In the genomic region with DNA sequence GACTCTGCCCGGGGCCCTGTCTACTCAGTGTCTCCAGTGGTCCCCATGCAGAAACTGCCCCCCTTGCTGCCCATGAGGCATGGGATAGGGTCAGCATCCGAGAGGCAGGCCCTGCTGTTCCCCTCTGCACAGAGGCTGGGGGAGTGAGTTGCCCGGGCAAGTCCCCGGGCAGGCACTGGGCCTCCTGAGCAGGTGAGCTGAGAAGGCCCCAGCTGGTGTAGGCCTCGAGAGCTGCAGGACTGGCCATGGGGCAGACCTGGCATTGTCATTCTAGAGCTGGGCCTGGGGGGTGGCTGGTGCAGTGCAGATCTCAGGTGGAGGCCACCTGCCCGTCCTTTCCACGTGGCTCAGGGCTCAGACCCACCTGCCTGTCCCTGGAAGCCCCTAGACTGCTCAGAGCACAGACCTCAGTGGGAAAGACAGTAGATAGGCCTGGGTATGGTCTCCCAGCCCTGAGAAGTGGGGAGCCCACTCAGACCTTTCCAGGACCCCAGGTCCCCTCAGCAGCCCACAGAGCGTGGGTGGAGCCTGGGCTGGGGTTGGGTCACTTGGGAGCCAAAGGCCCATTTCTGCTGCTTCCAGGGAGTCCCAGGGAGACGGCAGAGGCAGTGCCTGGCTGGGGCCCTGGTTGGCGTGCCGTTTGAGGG, we compare ENCODE assay signal across 15 cellular contexts. TPM values are rescaled to one million over a fixed set of nuclear protein-coding genes. Genes with fewer than 3 reads are reported as not detected.
A peak's percentile ranks its signal among the peaks of the same experiment; 100 is the strongest.
DNase-seq lines count a peak whose midpoint lies in the region; ATAC-seq, FAIRE-seq and TF ChIP-seq lines count a peak whose summit lies in the region.
"Had no signal": no experiment of that assay in that cellular context is flagged by ENCODE, and none has a peak within 500 bp of the region (broad histone marks: within the 10 kb centered on the region; RNA-seq: fewer than 3 reads in every experiment).

No MANE protein-coding gene starts in this region.

- TF ChIP-seq CTCF in A549 (IDR thresholded peaks at IDR 0.05) (no peak), HFFc6 (IDR thresholded peaks at IDR 0.05) (no peak), chondrocyte (IDR thresholded peaks at IDR 0.05) (no peak), osteocyte (IDR thresholded peaks at IDR 0.05) (no peak)

- H3K4me1 ChIP-seq in A549: peaks cover 45% of the 10 kb centered on the region

- DNase-seq in A549 (ENCODE audit: low read depth in 1 of 2, low spot score in 1 of 2): no peak
- DNase-seq in HFFc6: no peak
- no peak for DNase-seq in chondrocyte (ENCODE audit: low spot score)
- DNase-seq in osteocyte (ENCODE audit: extremely low spot score, unreplicated experiment): no peak
- no peak for DNase-seq in activated T-cell treated with anti-CD3 and anti-CD28 coated beads, Interleukin-2, amount 50 U/mL, for 72 hours
- DNase-seq in NCI-H526 treated with DMSO at 0.1 percent for 48 hours (lab: John Stamatoyannopoulos, UW): no peak
- DNase-seq in NOMO-1 treated with dmso at 0.1 percent for 144 hours (lab: John Stamatoyannopoulos, UW; ENCODE audit: unreplicated experiment): no peak
- DNase-seq: activated CD4-positive, CD25-positive, alpha-beta regulatory T cell; CD4-positive, CD25-positive, alpha-beta regulatory T cell; cortex of kidney; KG1; NCI-H2107; stimulated activated CD4-positive, alpha-beta T cell treated with anti-CD3 and anti-CD28 coated beads, Interleukin-12 subunit alpha, Interleukin-12 subunit beta, amount 100 ng/mL, for 4 hours had no signal

- H3K4me3 Mint-ChIP-seq in HFFc6: no peak overlapping the region; the same call in 1 of the 2 replicates
- H3K4me3 Mint-ChIP-seq in chondrocyte (ENCODE audit: unreplicated experiment): no peak overlapping the region
- no peak overlapping the region for H3K4me3 Mint-ChIP-seq in osteocyte (ENCODE audit: unreplicated experiment)
- H3K4me3 Mint-ChIP-seq in activated T-cell treated with anti-CD3 and anti-CD28 coated beads, Interleukin-2, amount 50 U/mL, for 72 hours: peak overlapping the region in 1 of 2 donors; percentile 76
- H3K4me3 Mint-ChIP-seq: activated T-helper 1 cell treated with anti-CD3 and anti-CD28 coated beads, Interleukin-12 subunit alpha, Interleukin-12 subunit beta, Interleukin-2, Interleukin-4 antibody, amounts not matched to agents 30 ng/mL and 10 ng/mL and 1 ng/mL, durations not matched to agents 14 hours and 24 hours and 36 hours had no signal

- H3K27ac ChIP-seq in A549: peak overlapping the region; percentile 80 to 98

- no peaks in the 10 kb centered on the region for H3K9me3 Mint-ChIP-seq in HFFc6
- H3K9me3 Mint-ChIP-seq in chondrocyte (ENCODE audit: low read depth): no peaks in the 10 kb centered on the region
- H3K9me3 Mint-ChIP-seq in osteocyte (ENCODE audit: unreplicated experiment): no peaks in the 10 kb centered on the region
- H3K9me3 Mint-ChIP-seq in activated T-cell treated with anti-CD3 and anti-CD28 coated beads, Interleukin-2, amount 50 U/mL, for 72 hours: no peaks in the 10 kb centered on the region
- H3K9me3 Mint-ChIP-seq: activated T-helper 1 cell treated with anti-CD3 and anti-CD28 coated beads, Interleukin-12 subunit alpha, Interleukin-12 subunit beta, Interleukin-2, Interleukin-4 antibody, amounts not matched to agents 30 ng/mL and 10 ng/mL and 1 ng/mL, durations not matched to agents 14 hours and 24 hours and 36 hours; CD4-positive, CD25-positive, alpha-beta regulatory T cell had no signal

- H3K4me3 ChIP-seq in A549: 0 out of 3 replicates have a peak overlapping the region, but pooled peaks have one; percentile 8

- TF ChIP-seq EP300 in A549 (IDR thresholded peaks at IDR 0.05): no peak

- no peak for TF ChIP-seq RAD21 in A549 (conservative IDR thresholded peaks at IDR 0.05 in 1 of 2, IDR thresholded peaks at IDR 0.05 in 1 of 2)

- no peaks in the 10 kb centered on the region for H3K9me3 ChIP-seq in A549

- peak overlapping the region; percentile 80 for H3K4me2 ChIP-seq in A549

- no peak for TF ChIP-seq POLR2A in A549 (IDR thresholded peaks at IDR 0.05; ENCODE audit: low read length)

- peaks cover 29% of the 10 kb centered on the region for H3K4me1 Mint-ChIP-seq in HFFc6 (ENCODE audit: low read depth)
- peaks cover 41% of the 10 kb centered on the region for H3K4me1 Mint-ChIP-seq in chondrocyte (ENCODE audit: low read depth)
- H3K4me1 Mint-ChIP-seq in osteocyte (ENCODE audit: unreplicated experiment): peaks cover 57% of the 10 kb centered on the region
- peaks cover 35% of the 10 kb centered on the region for H3K4me1 Mint-ChIP-seq in activated T-cell treated with anti-CD3 and anti-CD28 coated beads, Interleukin-2, amount 50 U/mL, for 72 hours (ENCODE audit: low read depth)

- H3K27me3 Mint-ChIP-seq in HFFc6 (ENCODE audit: insufficient read depth) (no peaks in the 10 kb centered on the region; the same call in 1 of the 2 replicates), chondrocyte (ENCODE audit: low read depth) (no peaks in the 10 kb centered on the region), osteocyte (ENCODE audit: unreplicated experiment) (no peaks in the 10 kb centered on the region)
- H3K27me3 Mint-ChIP-seq in activated T-cell treated with anti-CD3 and anti-CD28 coated beads, Interleukin-2, amount 50 U/mL, for 72 hours (ENCODE audit: low read depth): peaks cover 6% of the 10 kb centered on the region

- POLR2A ChIA-PET in A549 (lab: Yijun Ruan, JAX): no interaction called here

- H3K27ac Mint-ChIP-seq in HFFc6 (peak overlapping the region; percentile 93; the same call in 1 of the 2 replicates), chondrocyte (ENCODE audit: unreplicated experiment) (peak overlapping the region; percentile 89), osteocyte (ENCODE audit: unreplicated experiment) (peak overlapping the region; percentile 89)
- H3K27ac Mint-ChIP-seq in activated T-cell treated with anti-CD3 and anti-CD28 coated beads, Interleukin-2, amount 50 U/mL, for 72 hours: no peak overlapping the region
- H3K27ac Mint-ChIP-seq: activated T-helper 1 cell treated with anti-CD3 and anti-CD28 coated beads, Interleukin-12 subunit alpha, Interleukin-12 subunit beta, Interleukin-2, Interleukin-4 antibody, amounts not matched to agents 30 ng/mL and 10 ng/mL and 1 ng/mL, durations not matched to agents 14 hours and 24 hours and 36 hours had no signal

- CTCF ChIA-PET in A549 (lab: Yijun Ruan, JAX): interaction anchor here (1.0 to 1.9 kb wide), 3 partner anchors 9 to 79 kb away, joined by 3 to 7 read pairs (median 3); no protein-coding TSS in a partner anchor

- WGBS in A549 (ENCODE audit: missing lambda C conversion rate): 90% methylated on average over 4 of the region's 11 CpGs

- H3K36me3 Mint-ChIP-seq in HFFc6 (ENCODE audit: low read depth) (no peaks in the 10 kb centered on the region), chondrocyte (ENCODE audit: low read depth) (no peaks in the 10 kb centered on the region), osteocyte (ENCODE audit: unreplicated experiment) (no peaks in the 10 kb centered on the region)
- no peaks in the 10 kb centered on the region for H3K36me3 Mint-ChIP-seq in activated T-cell treated with anti-CD3 and anti-CD28 coated beads, Interleukin-2, amount 50 U/mL, for 72 hours (ENCODE audit: insufficient read depth in 2 of 2)
- H3K36me3 Mint-ChIP-seq: CD4-positive, CD25-positive, alpha-beta regulatory T cell had no signal

- ATAC-seq in A549 (no peak), GM21381 (IDR thresholded peaks at IDR 0.05; ENCODE audit: unreplicated experiment) (no peak)
- ATAC-seq in activated T-cell treated with anti-CD3 and anti-CD28 coated beads, Interleukin-2, amount 50 U/mL, for 72 hours (replicated peaks in 1 of 2): no peak

- FAIRE-seq in A549 (lab: Jason Lieb, UNC): no peak

TF ChIP-seq in A549, 52 proteins besides CTCF, POLR2A, EP300 and RAD21:
- 0 out of 5 replicates have a peak, but pooled peaks of 1 of the 2 experiments have one; percentile 18 for TF ChIP-seq JUN (IDR thresholded peaks at IDR 0.05)
- no peak for TF ChIP-seq HOXB5 (CRISPR knock-in tag; IDR thresholded peaks at IDR 0.05)

RNA-seq across cellular contexts. Expression of a gene that starts 4.7 kb away (rescaled TPM):
- polyA plus RNA-seq in A549 (2011; rRNA removed) (0.88 and 1.2 TPM in 2 replicates), A549 (2017; fragmentation: RNase III; extraction: RNeasy Plus Mini Kit Qiagen cat#74134 plus additional on column Dnase treatment) (4.6 to 6.4 TPM (median 5.7 TPM) in 3 replicates)
- 2.6 and 3.9 TPM in 2 replicates for polyA plus RNA-seq in A549 (2012; cell fraction: cytosol; rRNA removed)
- polyA plus RNA-seq in A549 (2012; cell fraction: nucleus; rRNA removed): 15.6 and 21.6 TPM in 2 replicates
- polyA minus RNA-seq in A549 (2011; rRNA and poly(A)+ RNA removed): 1.7 and 2.4 TPM in 2 replicates
- total RNA-seq in HFFc6 (2021; fragmentation: NEBNext Ultra II Directional; extraction: Animal tissue kit (Norgen Biotek cat#: 25700)): 10 to 100 TPM; 12.1 to 17.1 (median 14.7) TPM
- total RNA-seq in chondrocyte (11.6 to 28.7 TPM (median 27.5 TPM) in 3 replicates), osteocyte (44.9 and 53.6 TPM in 2 replicates)
- 10 to 100 TPM; 71.6 to 84.2 TPM for total RNA-seq in activated T-cell treated with anti-CD3 and anti-CD28 coated beads, Interleukin-2, amount 50 U/mL, for 72 hours
